In genomic region chrX:140360284-140360683, GRCh38 we compare ENCODE assay signal across 27 cellular contexts.
A peak's percentile ranks its signal among the peaks of the same experiment; 100 is the strongest.
DNase-seq lines count a peak whose midpoint lies in the region; ATAC-seq, FAIRE-seq and TF ChIP-seq lines count a peak whose summit lies in the region.
"Had no signal": no experiment of that assay in that cellular context is flagged by ENCODE, and none has a peak within 500 bp of the region (broad histone marks: within the 10 kb centered on the region; RNA-seq: fewer than 3 reads in every experiment).

No MANE protein-coding gene starts in this region.

- H3K36me3 Mint-ChIP-seq in astrocyte (ENCODE audit: low read depth, unreplicated experiment), result no peaks in the 10 kb centered on the region
- H3K36me3 Mint-ChIP-seq in neural progenitor cell, result no peaks in the 10 kb centered on the region
- H3K36me3 Mint-ChIP-seq: CD4-positive, CD25-positive, alpha-beta regulatory T cell had no signal

- H3K9me3 Mint-ChIP-seq in astrocyte (ENCODE audit: unreplicated experiment) (peaks cover 1% of the 10 kb centered on the region), neural progenitor cell (no peaks in the 10 kb centered on the region)
- H3K9me3 Mint-ChIP-seq: activated CD4-positive, alpha-beta T cell treated with anti-CD3 and anti-CD28 coated beads, Interleukin-2, amount 10 ng/mL, durations not matched to agents 7 days and 5 days; activated T-cell treated with anti-CD3 and anti-CD28 coated beads, Interleukin-2, amount 50 U/mL, for 4 hours had no signal

- H3K27me3 ChIP-seq in astrocyte (ENCODE audit: insufficient read depth, low read length) (no peaks in the 10 kb centered on the region), neural progenitor cell (no peaks in the 10 kb centered on the region)
- H3K27me3 ChIP-seq: uterus had no signal

- no peak overlapping the region for H3K9ac ChIP-seq in astrocyte (ENCODE audit: low read length)
- H3K9ac ChIP-seq in neural progenitor cell, result no peak overlapping the region
- H3K9ac ChIP-seq: KMS-11 had no signal

- H3K27ac ChIP-seq in astrocyte (ENCODE audit: low read depth, low read length) (no peak overlapping the region), neural progenitor cell (no peak overlapping the region)
- H3K27ac ChIP-seq: KMS-11, left ventricle myocardium inferior, PC-9, prostate gland, thoracic aorta, uterus had no signal

- DNase-seq in NCI-H146 (lab: John Stamatoyannopoulos, UW) (peak; percentile 0), NCI-H146 treated with DMSO at 0.1 percent for 48 hours (lab: John Stamatoyannopoulos, UW; ENCODE audit: unreplicated experiment) (no peak), HT-29 (ENCODE audit: low spot score) (peak; percentile 20), astrocyte (ENCODE audit: low read depth) (no peak), neural progenitor cell (ENCODE audit: low spot score) (peak; percentile 8), globus pallidus (ENCODE audit: low spot score) (no peak), UCSD-AML1 (lab: John Stamatoyannopoulos, UW; ENCODE audit: unreplicated experiment) (no peak)
- DNase-seq: activated CD4-positive, alpha-beta T cell treated with anti-CD3 and anti-CD28 coated beads, Interleukin-2, amount 10 ng/mL, durations not matched to agents 7 days and 5 days; activated gamma-delta T cell treated with Interleukin-2 at 50 U/mL for 16 hours; activated T-cell treated with anti-CD3 and anti-CD28 coated beads, Interleukin-2, amount 50 U/mL, for 4 hours; CD4-positive, CD25-positive, alpha-beta regulatory T cell; cerebellar nuclear complex; left ventricle myocardium inferior; NCI-H187; NCI-H345; PC-9; SHP77; stimulated activated naive CD8-positive, alpha-beta T cell treated with anti-CD3 and anti-CD28 coated beads, Interleukin-15, Interleukin-2, amounts not matched to agents 100 U/mL and 50 U/mL, for 24 hours; T1000; uterus had no signal

- H3K4me2 ChIP-seq in astrocyte (ENCODE audit: low read length) (no peak overlapping the region), neural progenitor cell (no peak overlapping the region)
- H3K4me2 ChIP-seq: KMS-11, PC-9 had no signal

- no peaks in the 10 kb centered on the region for H3K4me1 ChIP-seq in astrocyte (ENCODE audit: insufficient read depth, low read length)
- H3K4me1 ChIP-seq in neural progenitor cell, result no peaks in the 10 kb centered on the region
- H3K4me1 ChIP-seq: left ventricle myocardium inferior, prostate gland, uterus had no signal

- H2AFZ ChIP-seq in astrocyte (ENCODE audit: low read depth, low read length) (no peak overlapping the region), neural progenitor cell (replicated peaks) (no peak overlapping the region)
- H2AFZ ChIP-seq: PC-9 had no signal

- peak; percentile 80 for FAIRE-seq in astrocyte (lab: Jason Lieb, UNC)
- FAIRE-seq: A204.1, H54, HTR-8/SVneo had no signal

- H3K27me3 Mint-ChIP-seq in astrocyte (ENCODE audit: low read depth, unreplicated experiment) (peaks cover 14% of the 10 kb centered on the region), neural progenitor cell (ENCODE audit: insufficient read depth, low read depth) (no peaks in the 10 kb centered on the region)
- H3K27me3 Mint-ChIP-seq: activated CD4-positive, alpha-beta T cell treated with anti-CD3 and anti-CD28 coated beads, Interleukin-2, amount 10 ng/mL, durations not matched to agents 7 days and 5 days; CD4-positive, CD25-positive, alpha-beta regulatory T cell had no signal

- no peak overlapping the region for H3K4me3 Mint-ChIP-seq in astrocyte (ENCODE audit: unreplicated experiment)
- no peak overlapping the region for H3K4me3 Mint-ChIP-seq in neural progenitor cell
- H3K4me3 Mint-ChIP-seq: activated CD4-positive, alpha-beta T cell treated with anti-CD3 and anti-CD28 coated beads, Interleukin-2, amount 10 ng/mL, durations not matched to agents 7 days and 5 days; activated T-cell treated with anti-CD3 and anti-CD28 coated beads, Interleukin-2, amount 50 U/mL, for 4 hours; CD4-positive, CD25-positive, alpha-beta regulatory T cell had no signal

- TF ChIP-seq CTCF in astrocyte (IDR thresholded peaks at IDR 0.05; ENCODE audit: insufficient read depth, low read depth, low read length) (no peak), neural progenitor cell (IDR thresholded peaks at IDR 0.05) (no peak)

- no peak overlapping the region for H3K4me3 ChIP-seq in astrocyte (ENCODE audit: insufficient read depth, low read depth, low read length)
- no peak overlapping the region for H3K4me3 ChIP-seq in neural progenitor cell
- H3K4me3 ChIP-seq: left ventricle myocardium inferior, PC-9, prostate gland, thoracic aorta, uterus had no signal

- H3K9me3 ChIP-seq in astrocyte (ENCODE audit: insufficient read depth, low read depth, low read length), result no peaks in the 10 kb centered on the region
- no peaks in the 10 kb centered on the region for H3K9me3 ChIP-seq in neural progenitor cell (ENCODE audit: low read depth)
- H3K9me3 ChIP-seq: left ventricle myocardium inferior, prostate gland, thoracic aorta, uterus had no signal

- H4K20me1 ChIP-seq in astrocyte (ENCODE audit: insufficient read depth, low read length) (no peaks in the 10 kb centered on the region), neural progenitor cell (ENCODE audit: low read depth) (no peaks in the 10 kb centered on the region)

- H3K36me3 ChIP-seq in astrocyte (ENCODE audit: insufficient read depth, low read length), result no peaks in the 10 kb centered on the region
- no peaks in the 10 kb centered on the region for H3K36me3 ChIP-seq in neural progenitor cell
- H3K36me3 ChIP-seq: left ventricle myocardium inferior, prostate gland, thoracic aorta, uterus had no signal

- H3K4me1 Mint-ChIP-seq in astrocyte (ENCODE audit: low read depth, unreplicated experiment), result no peaks in the 10 kb centered on the region
- peaks cover 11% of the 10 kb centered on the region for H3K4me1 Mint-ChIP-seq in neural progenitor cell
- H3K4me1 Mint-ChIP-seq: activated CD4-positive, alpha-beta T cell treated with anti-CD3 and anti-CD28 coated beads, Interleukin-2, amount 10 ng/mL, durations not matched to agents 7 days and 5 days; CD4-positive, CD25-positive, alpha-beta regulatory T cell had no signal

- ATAC-seq in GM21737 (IDR thresholded peaks at IDR 0.05; ENCODE audit: unreplicated experiment), result no peak
- ATAC-seq: activated T-cell treated with anti-CD3 and anti-CD28 coated beads, Interleukin-2, amount 50 U/mL, for 4 hours; stimulated activated naive CD8-positive, alpha-beta T cell treated with anti-CD3 and anti-CD28 coated beads, Interleukin-15, Interleukin-2, amounts not matched to agents 100 U/mL and 50 U/mL, for 24 hours had no signal

- H3K27ac Mint-ChIP-seq in astrocyte (ENCODE audit: unreplicated experiment) (no peak overlapping the region), neural progenitor cell (no peak overlapping the region)
- H3K27ac Mint-ChIP-seq: activated CD4-positive, alpha-beta T cell treated with anti-CD3 and anti-CD28 coated beads, Interleukin-2, amount 10 ng/mL, durations not matched to agents 7 days and 5 days; CD4-positive, CD25-positive, alpha-beta regulatory T cell had no signal

- H3K79me2 ChIP-seq in astrocyte (ENCODE audit: insufficient read depth, low read length) (no peaks in the 10 kb centered on the region), neural progenitor cell (ENCODE audit: low read depth) (no peaks in the 10 kb centered on the region)

- H3F3A ChIP-seq in neural progenitor cell (ENCODE audit: low read depth), result no peaks in the 10 kb centered on the region

Comparison
In these comparisons a context has a peak if more than half of its experiments do, and no peak if none do; other contexts are left out.
1. DNase-seq: peak in NCI-H146 (single experiment), HT-29 (single experiment) and neural progenitor cell (single experiment); none in NCI-H146 treated with DMSO at 0.1 percent for 48 hours (single experiment), astrocyte (single experiment), globus pallidus (single experiment) and UCSD-AML1 (single experiment).